Comparison of ENCODE assay signal across 1 cellular context in the genomic region with DNA sequence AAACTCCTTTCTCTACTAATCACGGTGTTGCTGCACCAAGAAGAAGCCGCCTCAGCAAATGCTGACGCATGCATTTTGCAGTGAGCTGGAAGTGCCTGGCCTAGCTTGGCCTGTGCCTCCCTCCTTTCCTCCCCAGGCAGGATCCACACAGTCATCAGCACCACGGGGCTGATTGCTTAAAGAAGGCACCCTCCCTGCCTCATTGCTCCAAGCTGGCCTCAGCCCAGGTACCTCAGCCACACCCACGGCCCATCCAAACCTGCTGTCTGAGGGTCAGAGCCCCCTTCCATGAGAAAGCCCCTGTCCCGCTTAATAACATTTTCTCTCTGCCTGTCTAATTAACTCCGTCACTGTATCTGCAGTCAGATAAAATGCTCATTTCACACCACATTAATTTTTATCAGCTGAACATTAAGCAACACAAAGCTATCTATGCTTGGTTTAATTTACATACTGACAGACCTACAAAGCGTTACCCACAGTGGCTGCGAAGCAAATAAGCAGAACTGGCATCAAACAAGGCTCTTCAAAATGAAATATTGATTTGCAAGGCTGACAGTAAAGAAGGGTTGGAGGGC.
TF ChIP-seq lines count a peak whose summit lies in the region.

No MANE protein-coding gene starts in this region.

TF ChIP-seq in GM23338, 12 proteins besides CTCF, POLR2A, EP300 and RAD21 (continued from another document):
- TF ChIP-seq, protein P1, sequence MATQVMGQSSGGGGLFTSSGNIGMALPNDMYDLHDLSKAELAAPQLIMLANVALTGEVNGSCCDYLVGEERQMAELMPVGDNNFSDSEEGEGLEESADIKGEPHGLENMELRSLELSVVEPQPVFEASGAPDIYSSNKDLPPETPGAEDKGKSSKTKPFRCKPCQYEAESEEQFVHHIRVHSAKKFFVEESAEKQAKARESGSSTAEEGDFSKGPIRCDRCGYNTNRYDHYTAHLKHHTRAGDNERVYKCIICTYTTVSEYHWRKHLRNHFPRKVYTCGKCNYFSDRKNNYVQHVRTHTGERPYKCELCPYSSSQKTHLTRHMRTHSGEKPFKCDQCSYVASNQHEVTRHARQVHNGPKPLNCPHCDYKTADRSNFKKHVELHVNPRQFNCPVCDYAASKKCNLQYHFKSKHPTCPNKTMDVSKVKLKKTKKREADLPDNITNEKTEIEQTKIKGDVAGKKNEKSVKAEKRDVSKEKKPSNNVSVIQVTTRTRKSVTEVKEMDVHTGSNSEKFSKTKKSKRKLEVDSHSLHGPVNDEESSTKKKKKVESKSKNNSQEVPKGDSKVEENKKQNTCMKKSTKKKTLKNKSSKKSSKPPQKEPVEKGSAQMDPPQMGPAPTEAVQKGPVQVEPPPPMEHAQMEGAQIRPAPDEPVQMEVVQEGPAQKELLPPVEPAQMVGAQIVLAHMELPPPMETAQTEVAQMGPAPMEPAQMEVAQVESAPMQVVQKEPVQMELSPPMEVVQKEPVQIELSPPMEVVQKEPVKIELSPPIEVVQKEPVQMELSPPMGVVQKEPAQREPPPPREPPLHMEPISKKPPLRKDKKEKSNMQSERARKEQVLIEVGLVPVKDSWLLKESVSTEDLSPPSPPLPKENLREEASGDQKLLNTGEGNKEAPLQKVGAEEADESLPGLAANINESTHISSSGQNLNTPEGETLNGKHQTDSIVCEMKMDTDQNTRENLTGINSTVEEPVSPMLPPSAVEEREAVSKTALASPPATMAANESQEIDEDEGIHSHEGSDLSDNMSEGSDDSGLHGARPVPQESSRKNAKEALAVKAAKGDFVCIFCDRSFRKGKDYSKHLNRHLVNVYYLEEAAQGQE (IDR thresholded peaks at IDR 0.05; ENCODE audit: unreplicated experiment), result no peak
- TF ChIP-seq ZNF114 (CRISPR knock-in tag; IDR thresholded peaks at IDR 0.05), result no peak
- TF ChIP-seq EZH2 (IDR thresholded peaks at IDR 0.05; ENCODE audit: low read depth, unreplicated experiment), result no peak
- no peak for TF ChIP-seq STAT1 (IDR thresholded peaks at IDR 0.05; ENCODE audit: unreplicated experiment)
- no peak for TF ChIP-seq NANOG (IDR thresholded peaks at IDR 0.05; ENCODE audit: borderline replicate concordance)
